Comparison of ENCODE assay signal across 18 cellular contexts in the genomic region with DNA sequence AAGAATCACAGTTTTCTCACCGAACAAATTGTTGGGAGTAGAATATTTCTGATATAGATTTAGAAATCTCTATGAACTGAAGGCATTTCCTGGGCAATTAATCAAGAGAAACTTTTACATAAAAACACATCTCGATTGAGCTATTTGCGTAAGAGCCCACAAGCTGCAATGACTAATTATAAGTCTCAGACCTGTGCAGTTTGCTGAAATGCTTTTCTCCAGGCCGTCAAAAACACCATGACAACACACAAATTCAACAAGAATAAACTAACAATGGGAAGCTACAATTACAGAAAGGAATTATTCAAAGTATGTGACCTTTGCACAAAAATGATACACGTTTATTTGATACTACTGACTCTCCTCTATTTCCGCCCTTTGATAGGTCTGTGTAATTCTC.
A peak's percentile ranks its signal among the peaks of the same experiment; 100 is the strongest.
DNase-seq lines count a peak whose midpoint lies in the region; ATAC-seq and TF ChIP-seq lines count a peak whose summit lies in the region.
"Had no signal": no experiment of that assay in that cellular context is flagged by ENCODE, and none has a peak within 500 bp of the region (broad histone marks: within the 10 kb centered on the region; RNA-seq: fewer than 3 reads in every experiment).

No MANE protein-coding gene starts in this region.

- no peak overlapping the region for H3K27ac ChIP-seq in breast epithelium
- peak overlapping the region; percentile 57 for H3K27ac ChIP-seq in mesodermal cell (ENCODE audit: low read depth, low read length, severe bottlenecking)
- H3K27ac ChIP-seq in upper lobe of left lung: no peak overlapping the region

- H3K9me3 ChIP-seq in breast epithelium (no peaks in the 10 kb centered on the region), mesodermal cell (ENCODE audit: control insufficient read depth, low read length) (peaks cover 7% of the 10 kb centered on the region), upper lobe of left lung (no peaks in the 10 kb centered on the region)

- TF ChIP-seq POLR2A in breast epithelium (IDR thresholded peaks at IDR 0.05) (no peak), upper lobe of left lung (IDR thresholded peaks at IDR 0.05) (no peak)

- H3K4me3 ChIP-seq in breast epithelium: no peak overlapping the region
- no peak overlapping the region for H3K4me3 ChIP-seq in epithelial cell of esophagus (ENCODE audit: low read length)
- no peak overlapping the region for H3K4me3 ChIP-seq in mesodermal cell (ENCODE audit: extremely low read depth, insufficient read depth, low read length, poor library complexity, severe bottlenecking)
- H3K4me3 ChIP-seq in upper lobe of left lung: no peak overlapping the region

- H3K9me3 Mint-ChIP-seq in MCF 10A (ENCODE audit: unreplicated experiment): no peaks in the 10 kb centered on the region

- H3K36me3 ChIP-seq in breast epithelium (no peaks in the 10 kb centered on the region), mesodermal cell (ENCODE audit: control insufficient read depth, insufficient read depth, low read length) (no peaks in the 10 kb centered on the region), upper lobe of left lung (no peaks in the 10 kb centered on the region)

- no peak overlapping the region for H3K4me3 Mint-ChIP-seq in MCF 10A (ENCODE audit: unreplicated experiment)
- H3K4me3 Mint-ChIP-seq: IgD-negative memory B cell had no signal

- in situ Hi-C loops in GM13976 (cut with MboI; ENCODE audit: low sequenced_read_pairs, unreplicated experiment): no loop called here

- POLR2A ChIA-PET in MCF 10A (lab: Yijun Ruan, JAX): interaction anchor here (0.7 to 1.3 kb wide), 2 partner anchors 37 to 425 kb away, joined by 3 read pairs; no protein-coding TSS in a partner anchor

- H3K36me3 Mint-ChIP-seq in MCF 10A (ENCODE audit: insufficient read depth, unreplicated experiment): no peaks in the 10 kb centered on the region
- H3K36me3 Mint-ChIP-seq: IgD-negative memory B cell had no signal

- no peak for ATAC-seq in upper lobe of left lung (ENCODE audit: low FRiP score in 2 of 2)
- ATAC-seq: Panc1, Right ventricle myocardium inferior had no signal

- peak overlapping the region; percentile 28 for H3K27ac Mint-ChIP-seq in MCF 10A (ENCODE audit: low read depth, unreplicated experiment)
- H3K27ac Mint-ChIP-seq: IgD-negative memory B cell had no signal

- intact Hi-C loops in MCF 10A (cut with micrococcal nuclease): no loop called here
- intact Hi-C loops in breast epithelium (cut with DNase I; ENCODE audit: low total_unique reads): no loop called here

- no peak for TF ChIP-seq CTCF in MCF 10A (IDR thresholded peaks at IDR 0.05; ENCODE audit: unreplicated experiment)
- TF ChIP-seq CTCF in breast epithelium (IDR thresholded peaks at IDR 0.05): no peak
- no peak for TF ChIP-seq CTCF in epithelial cell of esophagus (IDR thresholded peaks at IDR 0.05; ENCODE audit: insufficient read depth, low read depth, low read length, missing control alignments)
- no peak for TF ChIP-seq CTCF in GM13976 (IDR thresholded peaks at IDR 0.05; ENCODE audit: borderline replicate concordance, control extremely low read depth, extremely low read depth, insufficient read depth, missing control alignments)
- no peak for TF ChIP-seq CTCF in upper lobe of left lung (IDR thresholded peaks at IDR 0.05)

- CTCF ChIA-PET in MCF 10A (lab: Yijun Ruan, JAX): interaction anchor here (0.6 to 1.0 kb wide), 4 partner anchors 10 to 481 kb away, joined by 3 to 5 read pairs (median 4); partner anchors contain the start of gene WNT5A

- no peak for TF ChIP-seq EP300 in upper lobe of left lung (IDR thresholded peaks at IDR 0.05)

- 95 to 100% methylated on average over 2 to 3 of the region's 6 CpGs for WGBS in mesodermal cell (ENCODE audit: insufficient coverage in 2 of 2), 2 experiments
- 64 to 66% methylated on average over 6 of the region's 6 CpGs for WGBS in upper lobe of left lung, 2 donors

- H3K4me1 ChIP-seq in breast epithelium (no peaks in the 10 kb centered on the region), mesodermal cell (ENCODE audit: control insufficient read depth, insufficient read depth, low read length, poor library complexity, severe bottlenecking) (peaks cover 6% of the 10 kb centered on the region), upper lobe of left lung (no peaks in the 10 kb centered on the region)

- H3K27me3 ChIP-seq in breast epithelium: no peaks in the 10 kb centered on the region
- no peaks in the 10 kb centered on the region for H3K27me3 ChIP-seq in upper lobe of left lung

- H3K4me1 Mint-ChIP-seq in MCF 10A (ENCODE audit: insufficient read depth, unreplicated experiment): peaks cover 13% of the 10 kb centered on the region

- no peaks in the 10 kb centered on the region for H3K27me3 Mint-ChIP-seq in MCF 10A (ENCODE audit: insufficient read depth, unreplicated experiment)

- peak; percentile 73 for DNase-seq in MCF 10A (ENCODE audit: unreplicated experiment)
- no peak for DNase-seq in breast epithelium (ENCODE audit: low spot score in 2 of 2)
- DNase-seq in epithelial cell of esophagus (ENCODE audit: low read depth): peak; percentile 25
- DNase-seq in NCI-H2196 treated with DMSO at 0.1 percent for 48 hours (lab: John Stamatoyannopoulos, UW; ENCODE audit: unreplicated experiment): no peak
- no peak for DNase-seq in anterior cingulate cortex (lab: John Stamatoyannopoulos, UW)
- DNase-seq in GM13976 (ENCODE audit: low spot score): no peak
- no peak for DNase-seq in upper lobe of left lung
- DNase-seq: 8988T; C1 segment of cervical spinal cord; NCI-H1436; NCI-H2081 treated with DMSO at 0.1 percent for 48 hours; NCI-H2227 treated with DMSO at 0.1 percent for 48 hours; NCI-H526; NK-92 treated with Interleukin-12 subunit alpha and Interleukin-12 subunit beta, amount 100 ng/mL, for 24 hours had no signal

- no TSS peak for BruUV-seq in MCF 10A (replicated peaks; lab: Mats Ljungman, UMichigan)

Comparison
In these comparisons a context has a peak if more than half of its experiments do, and no peak if none do; other contexts are left out.
1. DNase-seq: peak in MCF 10A (single experiment) and epithelial cell of esophagus (single experiment); none in breast epithelium (0 of 2), NCI-H2196 treated with DMSO at 0.1 percent for 48 hours (single experiment), anterior cingulate cortex (0 of 58), GM13976 (single experiment) and upper lobe of left lung (0 of 2).